In genomic region chr1:10986525-10986890, GRCh38 we compare ENCODE assay signal across 18 cellular contexts. TPM values are rescaled to one million over a fixed set of nuclear protein-coding genes. Genes with fewer than 3 reads are reported as not detected.
DNase-seq lines count a peak whose midpoint lies in the region; ATAC-seq and TF ChIP-seq lines count a peak whose summit lies in the region.
"Had no signal": no experiment of that assay in that cellular context is flagged by ENCODE, and none has a peak within 500 bp of the region (broad histone marks: within the 10 kb centered on the region; RNA-seq: fewer than 3 reads in every experiment).

No MANE protein-coding gene starts in this region.

- no peak for TF ChIP-seq POLR2A in spleen (IDR thresholded peaks at IDR 0.05)

- peak overlapping the region; percentile 15 for H3K4me2 ChIP-seq in Loucy (ENCODE audit: low read depth, low read length, poor library complexity, severe bottlenecking)

- no peaks in the 10 kb centered on the region for H4K20me1 ChIP-seq in Loucy (ENCODE audit: insufficient read depth, low read length, poor library complexity, severe bottlenecking)

- H3K27ac ChIP-seq in spleen: no peak overlapping the region
- H3K27ac ChIP-seq: gastrocnemius medialis, WERI-Rb-1 had no signal

- 60 to 75% (median 66%) methylated on average over 7 of the region's 7 CpGs for WGBS in spleen, 5 donors

- H3K36me3 ChIP-seq in GM06990 (ENCODE audit: control insufficient read depth, insufficient read depth, low read length) (no peaks in the 10 kb centered on the region), Loucy (ENCODE audit: insufficient read depth, low read length) (no peaks in the 10 kb centered on the region), spleen (no peaks in the 10 kb centered on the region)
- H3K36me3 ChIP-seq: gastrocnemius medialis, WERI-Rb-1 had no signal

- H3K9me3 ChIP-seq in Loucy (ENCODE audit: insufficient read depth, low read depth, low read length) (no peaks in the 10 kb centered on the region), spleen (no peaks in the 10 kb centered on the region)
- H3K9me3 ChIP-seq: gastrocnemius medialis, mucosa of descending colon had no signal

- H3K27me3 ChIP-seq in GM06990 (replicated peaks; ENCODE audit: control insufficient read depth, insufficient read depth, low read length): no peaks in the 10 kb centered on the region
- H3K27me3 ChIP-seq in Loucy (ENCODE audit: insufficient read depth, low read length, poor library complexity, severe bottlenecking): no peaks in the 10 kb centered on the region
- H3K27me3 ChIP-seq in spleen (replicated peaks in 1 of 7): peaks cover 0 to 19% (median 0%) of the 10 kb centered on the region in 7 donors
- H3K27me3 ChIP-seq: gastrocnemius medialis had no signal

- TF ChIP-seq CTCF in GM06990 (IDR thresholded peaks at IDR 0.05; ENCODE audit: insufficient read depth, low read length, poor library complexity, severe bottlenecking) (no peak), Loucy (conservative IDR thresholded peaks at IDR 0.05; ENCODE audit: low read length) (no peak), spleen (IDR thresholded peaks at IDR 0.05 in 8 of 11, conservative IDR thresholded peaks at IDR 0.05 in 3 of 11) (no peak)

- DNase-seq in GM06990 (ENCODE audit: extremely low read depth, insufficient read length): peak; percentile 59
- DNase-seq in spleen: no peak
- DNase-seq in AG08396 (ENCODE audit: low spot score): no peak
- no peak for DNase-seq in putamen (ENCODE audit: low spot score)
- DNase-seq in NCI-H2081 (lab: John Stamatoyannopoulos, UW): no peak
- DNase-seq: COR-L47; effector CD4-positive, alpha-beta T cell; gastrocnemius medialis; mucosa of descending colon; NCI-H1694 treated with DMSO at 0.1 percent for 48 hours; NCI-H526 treated with DMSO at 0.1 percent for 48 hours; nephron progenitor cell; RPMI8226; WERI-Rb-1 had no signal

- no peak overlapping the region for H3K9ac ChIP-seq in Loucy (ENCODE audit: low read depth, low read length, poor library complexity, severe bottlenecking)

- ATAC-seq in GM19023 (IDR thresholded peaks at IDR 0.05; ENCODE audit: unreplicated experiment) (peak; percentile 27), GM21786 (IDR thresholded peaks at IDR 0.05; ENCODE audit: unreplicated experiment) (peak; percentile 32)
- ATAC-seq: gastrocnemius medialis, mucosa of descending colon, SK-N-SH treated with all-trans-retinoic acid at 6 μM for 48 hours had no signal

- no peak overlapping the region for H3K4me3 ChIP-seq in GM06990 (replicated peaks; ENCODE audit: low read depth, low read length)
- no peak overlapping the region for H3K4me3 ChIP-seq in Loucy (ENCODE audit: low read length, poor library complexity, severe bottlenecking)
- no peak overlapping the region for H3K4me3 ChIP-seq in spleen
- H3K4me3 ChIP-seq: gastrocnemius medialis, mucosa of descending colon had no signal

- intact Hi-C loops in spleen (cut with DNase I; ENCODE audit: low total_unique reads): no loop called here

- peaks cover 7% of the 10 kb centered on the region for H3K4me1 ChIP-seq in Loucy (ENCODE audit: insufficient read depth, low read length, poor library complexity, severe bottlenecking)
- no peaks in the 10 kb centered on the region for H3K4me1 ChIP-seq in spleen
- H3K4me1 ChIP-seq: gastrocnemius medialis had no signal

- no peaks in the 10 kb centered on the region for H3K9me2 ChIP-seq in Loucy (replicated peaks; ENCODE audit: low read depth, low read length)

- no peak overlapping the region for H2AFZ ChIP-seq in Loucy (ENCODE audit: low read length)

- H3F3A ChIP-seq in Loucy (ENCODE audit: low read depth): no peaks in the 10 kb centered on the region

- H3K79me2 ChIP-seq in Loucy (ENCODE audit: insufficient read depth, low read length): no peaks in the 10 kb centered on the region

RNA-seq across cellular contexts. Expression of gene TARDBP, which starts 25.9 kb away (rescaled TPM):
- total RNA-seq in spleen: 100 to 1,000 TPM; 126 to 243 (median 147) TPM
- 100 to 1,000 TPM in 1 of 3 donors, 10 to 100 TPM in 2; 88.0 to 123 (median 92.4) TPM for polyA plus RNA-seq in spleen
